In the genomic region with DNA sequence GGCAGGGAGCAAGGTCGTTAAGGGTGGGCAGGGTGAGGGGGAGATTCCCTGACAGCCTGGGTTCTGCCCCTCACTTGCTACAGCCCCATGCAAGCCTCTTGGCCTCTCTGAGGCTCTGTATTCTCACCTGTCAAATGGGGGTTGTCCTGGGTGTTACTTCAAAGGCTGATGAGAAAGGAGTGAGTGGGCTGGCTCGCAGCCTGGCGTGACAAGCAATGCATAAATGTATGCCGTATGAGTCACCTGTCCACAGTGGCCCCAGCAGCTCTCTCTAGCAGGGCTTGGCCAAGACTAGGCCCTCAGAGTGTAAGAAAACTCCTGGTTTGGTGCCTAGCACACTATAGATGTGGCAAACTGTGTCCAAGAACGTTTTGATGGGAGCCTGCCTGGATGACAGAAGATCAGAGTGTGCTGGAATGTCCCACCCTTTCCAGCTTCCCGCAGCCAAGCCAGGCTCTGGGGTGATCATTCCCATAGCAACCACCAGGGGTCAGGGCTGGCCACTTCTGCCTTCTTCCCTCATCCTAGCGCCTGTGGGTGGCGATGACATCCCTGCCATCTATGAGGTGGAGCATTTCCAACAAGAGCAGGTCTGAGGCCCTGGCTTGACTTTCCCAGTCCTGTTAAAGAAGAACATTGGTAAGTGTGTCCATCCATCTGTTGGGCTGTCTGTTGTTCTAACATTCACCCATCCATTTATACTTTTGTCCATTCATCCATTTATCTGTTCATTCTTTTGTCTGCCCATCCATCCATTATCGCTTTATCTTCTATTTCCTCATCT, we compare ENCODE assay signal across 8 cellular contexts. TPM values are rescaled to one million over a fixed set of nuclear protein-coding genes. Genes with fewer than 3 reads are reported as not detected.
DNase-seq lines count a peak whose midpoint lies in the region; ATAC-seq and TF ChIP-seq lines count a peak whose summit lies in the region.

No MANE protein-coding gene starts in this region.

- WGBS in adrenal gland, 4 donors = 15 to 18% (median 16%) methylated on average over 6 to 9 of the region's 9 CpGs

- ATAC-seq in left cardiac atrium = peak; percentile 90 to 91
- ATAC-seq in GM18873 (IDR thresholded peaks at IDR 0.05; ENCODE audit: low FRiP score, unreplicated experiment) = no peak

- H3K27me3 ChIP-seq in HAP-1 (ENCODE audit: low read depth) (no peaks in the 10 kb centered on the region), MM.1S (replicated peaks; ENCODE audit: insufficient read depth, low read length) (no peaks in the 10 kb centered on the region), adrenal gland (no peaks in the 10 kb centered on the region)

- no peaks in the 10 kb centered on the region for H3K9me2 ChIP-seq in MM.1S (replicated peaks; ENCODE audit: insufficient read depth, low read length)

- H4K20me1 ChIP-seq in MM.1S (ENCODE audit: insufficient read depth, low read length) = no peaks in the 10 kb centered on the region

- no peak for TF ChIP-seq POLR2A in adrenal gland (IDR thresholded peaks at IDR 0.05)

- H3K4me1 ChIP-seq in HAP-1 = 0 out of 2 replicates have a peak, but pooled peaks cover 2% of the 10 kb centered on the region
- peaks cover 18% of the 10 kb centered on the region for H3K4me1 ChIP-seq in MM.1S (ENCODE audit: low read length)
- H3K4me1 ChIP-seq in adrenal gland (replicated peaks in 1 of 2) = peaks cover 0 to 11% of the 10 kb centered on the region in 2 donors

- H3K36me3 ChIP-seq in HAP-1 (replicated peaks) = no peaks in the 10 kb centered on the region
- no peaks in the 10 kb centered on the region for H3K36me3 ChIP-seq in MM.1S (replicated peaks; ENCODE audit: insufficient read depth, low read length)
- no peaks in the 10 kb centered on the region for H3K36me3 ChIP-seq in adrenal gland (replicated peaks in 1 of 2)

- H3K27ac ChIP-seq in MM.1S (ENCODE audit: low read length) = no peak overlapping the region
- H3K27ac ChIP-seq in adrenal gland = peak overlapping the region in 1 of 5 donors; percentile 36

- H3F3A ChIP-seq in MM.1S (ENCODE audit: insufficient read depth, low read length) = no peaks in the 10 kb centered on the region

- H3K79me2 ChIP-seq in MM.1S (ENCODE audit: low read length) = no peaks in the 10 kb centered on the region

- H3K4me2 ChIP-seq in MM.1S (ENCODE audit: low read depth, low read length) = no peak overlapping the region

- peak; percentile 92 for TF ChIP-seq CTCF in GM12865 (IDR thresholded peaks at IDR 0.05; ENCODE audit: insufficient read depth, low read depth, low read length, missing control alignments)
- TF ChIP-seq CTCF in MM.1S (IDR thresholded peaks at IDR 0.05; ENCODE audit: low read length) = peak; percentile 97
- TF ChIP-seq CTCF in adrenal gland (IDR thresholded peaks at IDR 0.05) = peak; percentile 88 to 96 (median 92)

- DNase-seq in GM12865 (ENCODE audit: low read depth) = peak; percentile 76
- DNase-seq in HAP-1 (ENCODE audit: low spot score in 2 of 2) = peak; percentile 62 to 85
- peak; percentile 54 for DNase-seq in MM.1S
- peak; percentile 42 to 82 for DNase-seq in SW 1271 (lab: John Stamatoyannopoulos, UW)
- DNase-seq in adrenal gland = peak; percentile 74 to 89 (median 83)
- DNase-seq in left cardiac atrium = peak; percentile 75
- DNase-seq in retina = peak; percentile 86

- in situ Hi-C loops in HAP-1 (cut with MboI; ENCODE audit: low sequenced_read_pairs) = no loop called here

- 0 out of 2 replicates have a peak, but pooled peaks cover 2% of the 10 kb centered on the region for H3K9me3 ChIP-seq in HAP-1
- no peaks in the 10 kb centered on the region for H3K9me3 ChIP-seq in MM.1S (replicated peaks; ENCODE audit: insufficient read depth, low read length)
- no peaks in the 10 kb centered on the region for H3K9me3 ChIP-seq in adrenal gland (replicated peaks in 1 of 3)

- no peak overlapping the region for H3K4me3 ChIP-seq in GM12865 (ENCODE audit: low read depth, low read length)
- H3K4me3 ChIP-seq in HAP-1 = no peak overlapping the region
- no peak overlapping the region for H3K4me3 ChIP-seq in MM.1S (ENCODE audit: low read length)
- H3K4me3 ChIP-seq in adrenal gland = no peak overlapping the region

- H2AFZ ChIP-seq in MM.1S (ENCODE audit: low read length) = 0 out of 2 replicates have a peak overlapping the region, but pooled peaks have one; percentile 8

- H3K9ac ChIP-seq in MM.1S (ENCODE audit: low read length) = no peak overlapping the region

- intact Hi-C loops in adrenal gland (cut with DNase I) = no loop called here
- intact Hi-C loops in left cardiac atrium (cut with DNase I) = loop anchor here in 1 of 2 donors (2.0 kb wide), 1 partner anchor 58 kb away; no protein-coding TSS in a partner anchor

RNA-seq across cellular contexts. Expression of a gene that starts 37.2 kb away (rescaled TPM):
- total RNA-seq in adrenal gland (10 to 100 TPM; 14.4 to 69.9 (median 44.5) TPM), left cardiac atrium (10 to 100 TPM; 22.9 to 41.9 TPM)
- polyA plus RNA-seq in adrenal gland = 10 to 100 TPM; 14.7 to 45.0 (median 19.8) TPM

RNA-seq across cellular contexts. Expression of a gene that starts 48.8 kb away (rescaled TPM):
- under 1 TPM in 5 of 8 donors, not detected in 3; 0.14 to 0.54 (median 0.19) TPM for total RNA-seq in adrenal gland
- polyA plus RNA-seq in adrenal gland = under 1 TPM; 0.22 to 0.48 (median 0.24) TPM
- under 1 TPM; 0.18 to 0.34 TPM for total RNA-seq in left cardiac atrium

RNA-seq across cellular contexts. Expression of a gene that starts 54.9 kb away (rescaled TPM):
- total RNA-seq in adrenal gland (10 to 100 TPM in 4 of 8 donors, 1 to 10 TPM in 4; 2.2 to 23.6 (median 11.1) TPM), left cardiac atrium (1 to 10 TPM; 5.3 to 8.9 TPM)
- polyA plus RNA-seq in adrenal gland = 1 to 10 TPM; 1.6 to 8.5 (median 3.8) TPM
